In genomic region chr9:92609142-92609500, GRCh38 we compare ENCODE assay signal across 10 cellular contexts.
DNase-seq lines count a peak whose midpoint lies in the region; ATAC-seq and TF ChIP-seq lines count a peak whose summit lies in the region.
"Had no signal": no experiment of that assay in that cellular context is flagged by ENCODE, and none has a peak within 500 bp of the region (broad histone marks: within the 10 kb centered on the region; RNA-seq: fewer than 3 reads in every experiment).

No MANE protein-coding gene starts in this region.

- TF ChIP-seq CTCF in HFFc6 (IDR thresholded peaks at IDR 0.05), result no peak

- no peak overlapping the region for H3K4me3 ChIP-seq in SK-N-MC
- H3K4me3 ChIP-seq in iPS-18a (ENCODE audit: low read length), result no peak overlapping the region
- no peak overlapping the region for H3K4me3 ChIP-seq in skin epidermis

- POLR2A ChIA-PET in activated CD4-positive, alpha-beta T cell treated with anti-CD3 and anti-CD28 coated beads for 36 hours (lab: Charles Lee), result no interaction called here

- no peak overlapping the region for H3K9ac ChIP-seq in SK-N-MC (ENCODE audit: insufficient read length)
- H3K9ac ChIP-seq in iPS-18a (ENCODE audit: low read length), result no peak overlapping the region

- H3K36me3 ChIP-seq in SK-N-MC (ENCODE audit: insufficient read depth, low read length) (peaks cover 22% of the 10 kb centered on the region; the same call in 1 of the 2 replicates), iPS-18a (ENCODE audit: control insufficient read depth, low read depth, low read length) (peaks cover 14% of the 10 kb centered on the region)

- peaks cover 3% of the 10 kb centered on the region; the same call in 1 of the 2 replicates for H3K9me3 Mint-ChIP-seq in HFFc6
- H3K9me3 Mint-ChIP-seq in activated CD4-positive, alpha-beta T cell treated with anti-CD3 and anti-CD28 coated beads for 36 hours (ENCODE audit: low read depth), result peaks cover 2% of the 10 kb centered on the region

- no peaks in the 10 kb centered on the region for H3K4me1 ChIP-seq in iPS-18a (ENCODE audit: control insufficient read depth, low read depth, low read length)

- peak overlapping the region; percentile 40; the same call in 1 of the 2 replicates for H3K27ac Mint-ChIP-seq in HFFc6
- H3K27ac Mint-ChIP-seq in activated CD4-positive, alpha-beta T cell treated with anti-CD3 and anti-CD28 coated beads for 36 hours, result no peak overlapping the region
- H3K27ac Mint-ChIP-seq: activated CD4-positive, alpha-beta T cell treated with anti-CD3 and anti-CD28 coated beads, Interleukin-2, amount 10 ng/mL, durations not matched to agents 7 days and 5 days; effector memory CD8-positive, alpha-beta T cell had no signal

- no peaks in the 10 kb centered on the region for H3K27me3 ChIP-seq in iPS-18a (ENCODE audit: control insufficient read depth, insufficient read depth, low read length)

- intact Hi-C loops in activated CD4-positive, alpha-beta T cell treated with anti-CD3 and anti-CD28 coated beads for 36 hours (cut with DNase I, micrococcal nuclease), result no loop called here

- DNase-seq in HFFc6 (peak; percentile 20), SK-N-MC (ENCODE audit: low read depth, low spot score) (no peak), T-helper 1 cell (no peak)
- DNase-seq in activated CD4-positive, alpha-beta T cell treated with anti-CD3 and anti-CD28 coated beads for 36 hours, result no peak
- DNase-seq: activated CD4-positive, alpha-beta T cell treated with anti-CD3 and anti-CD28 coated beads, Interleukin-2, amount 10 ng/mL, durations not matched to agents 7 days and 5 days; effector memory CD8-positive, alpha-beta T cell had no signal

- H3K27ac ChIP-seq in SK-N-MC, result peak overlapping the region; percentile 77
- peak overlapping the region; percentile 13 for H3K27ac ChIP-seq in iPS-18a (ENCODE audit: low read length)
- H3K27ac ChIP-seq in skin epidermis, result peak overlapping the region in 20 of 21 experiments; percentile 8 to 87 (median 73)

- ATAC-seq in activated CD4-positive, alpha-beta T cell treated with anti-CD3 and anti-CD28 coated beads for 36 hours, result no peak
- ATAC-seq in GM18870 (IDR thresholded peaks at IDR 0.05; ENCODE audit: unreplicated experiment) (no peak), HG03378 (IDR thresholded peaks at IDR 0.05; ENCODE audit: unreplicated experiment) (no peak)
- ATAC-seq: effector memory CD8-positive, alpha-beta T cell had no signal

- no peak overlapping the region; the same call in 1 of the 2 replicates for H3K4me3 Mint-ChIP-seq in HFFc6
- no peak overlapping the region for H3K4me3 Mint-ChIP-seq in activated CD4-positive, alpha-beta T cell treated with anti-CD3 and anti-CD28 coated beads for 36 hours
- H3K4me3 Mint-ChIP-seq: activated CD4-positive, alpha-beta T cell treated with anti-CD3 and anti-CD28 coated beads, Interleukin-2, amount 10 ng/mL, durations not matched to agents 7 days and 5 days; effector memory CD8-positive, alpha-beta T cell had no signal

- peaks cover 7% of the 10 kb centered on the region; the same call in 1 of the 2 replicates for H3K27me3 Mint-ChIP-seq in HFFc6 (ENCODE audit: insufficient read depth)
- no peaks in the 10 kb centered on the region for H3K27me3 Mint-ChIP-seq in activated CD4-positive, alpha-beta T cell treated with anti-CD3 and anti-CD28 coated beads for 36 hours
- H3K27me3 Mint-ChIP-seq: activated CD4-positive, alpha-beta T cell treated with anti-CD3 and anti-CD28 coated beads, Interleukin-2, amount 10 ng/mL, durations not matched to agents 7 days and 5 days; effector memory CD8-positive, alpha-beta T cell had no signal

- peaks cover 23% of the 10 kb centered on the region for H3K36me3 Mint-ChIP-seq in HFFc6 (ENCODE audit: low read depth)
- H3K36me3 Mint-ChIP-seq in activated CD4-positive, alpha-beta T cell treated with anti-CD3 and anti-CD28 coated beads for 36 hours (ENCODE audit: low read depth), result peaks cover 16% of the 10 kb centered on the region

- peaks cover 27% of the 10 kb centered on the region for H3K4me1 Mint-ChIP-seq in HFFc6 (ENCODE audit: low read depth)
- H3K4me1 Mint-ChIP-seq in activated CD4-positive, alpha-beta T cell treated with anti-CD3 and anti-CD28 coated beads for 36 hours, result no peaks in the 10 kb centered on the region

- CTCF ChIA-PET in activated CD4-positive, alpha-beta T cell treated with anti-CD3 and anti-CD28 coated beads for 36 hours (lab: Charles Lee), result interaction anchor here (0.5 kb wide), 1 partner anchor 475 kb away, joined by 3 read pairs; no protein-coding TSS in a partner anchor

- H3K9me3 ChIP-seq in SK-N-MC (ENCODE audit: low read depth, low read length) (no peaks in the 10 kb centered on the region; the same call in 1 of the 2 replicates), iPS-18a (ENCODE audit: control insufficient read depth, low read depth, low read length) (no peaks in the 10 kb centered on the region)

Comparison
In these comparisons a context has a peak if more than half of its experiments do, and no peak if none do; other contexts are left out.
1. H3K27ac ChIP-seq: peak in every context shown above with its lines; median percentile 77 in SK-N-MC; 73 in skin epidermis; 13 in iPS-18a.